Comparison of ENCODE assay signal across 9 cellular contexts in genomic region chrY:6964727-6965126, GRCh38. TPM values are rescaled to one million over a fixed set of nuclear protein-coding genes. Genes with fewer than 3 reads are reported as not detected.
DNase-seq lines count a peak whose midpoint lies in the region; ATAC-seq and TF ChIP-seq lines count a peak whose summit lies in the region.
"Had no signal": no experiment of that assay in that cellular context is flagged by ENCODE, and none has a peak within 500 bp of the region (broad histone marks: within the 10 kb centered on the region; RNA-seq: fewer than 3 reads in every experiment).

No MANE protein-coding gene starts in this region.

- peaks cover 2% of the 10 kb centered on the region for H3K4me1 Mint-ChIP-seq in activated naive CD8-positive, alpha-beta T cell treated with anti-CD3 and anti-CD28 coated beads, Interleukin-2, amount 10 ng/mL, durations not matched to agents 7 days and 5 days

- no peaks in the 10 kb centered on the region for H3K36me3 Mint-ChIP-seq in activated naive CD8-positive, alpha-beta T cell treated with anti-CD3 and anti-CD28 coated beads, Interleukin-2, amount 10 ng/mL, durations not matched to agents 7 days and 5 days

- TF ChIP-seq CTCF in LNCAP (IDR thresholded peaks at IDR 0.05) (peak; percentile 50), omental fat pad (IDR thresholded peaks at IDR 0.05) (no peak)

- ATAC-seq in activated naive CD8-positive, alpha-beta T cell treated with anti-CD3 and anti-CD28 coated beads, Interleukin-2, amount 10 ng/mL, durations not matched to agents 7 days and 5 days (ENCODE audit: low read depth) = peak; percentile 78
- ATAC-seq in omental fat pad (ENCODE audit: low FRiP score) = no peak

- no peaks in the 10 kb centered on the region for H3K9me3 Mint-ChIP-seq in activated naive CD8-positive, alpha-beta T cell treated with anti-CD3 and anti-CD28 coated beads, Interleukin-2, amount 10 ng/mL, durations not matched to agents 7 days and 5 days
- H3K9me3 Mint-ChIP-seq: activated T-cell treated with anti-CD3 and anti-CD28 coated beads, Interleukin-2, amount 50 U/mL, for 72 hours had no signal

- POLR2A ChIA-PET in activated naive CD8-positive, alpha-beta T cell treated with anti-CD3 and anti-CD28 coated beads, Interleukin-2, amount 10 ng/mL, durations not matched to agents 7 days and 5 days (lab: Charles Lee) = no interaction called here

- peak overlapping the region; percentile 62 for H3K4me3 Mint-ChIP-seq in activated naive CD8-positive, alpha-beta T cell treated with anti-CD3 and anti-CD28 coated beads, Interleukin-2, amount 10 ng/mL, durations not matched to agents 7 days and 5 days
- H3K4me3 Mint-ChIP-seq: activated T-cell treated with anti-CD3 and anti-CD28 coated beads, Interleukin-2, amount 50 U/mL, for 72 hours had no signal

- H3K27me3 Mint-ChIP-seq in activated naive CD8-positive, alpha-beta T cell treated with anti-CD3 and anti-CD28 coated beads, Interleukin-2, amount 10 ng/mL, durations not matched to agents 7 days and 5 days = peaks cover 4% of the 10 kb centered on the region

- no peak overlapping the region for H3K27ac Mint-ChIP-seq in activated naive CD8-positive, alpha-beta T cell treated with anti-CD3 and anti-CD28 coated beads, Interleukin-2, amount 10 ng/mL, durations not matched to agents 7 days and 5 days
- H3K27ac Mint-ChIP-seq: activated T-cell treated with anti-CD3 and anti-CD28 coated beads, Interleukin-2, amount 50 U/mL, for 72 hours had no signal

- DNase-seq in DMS79 (lab: John Stamatoyannopoulos, UW) (peak; percentile 0), myocyte (ENCODE audit: low read depth) (peak; percentile 36), NCI-H128 (lab: John Stamatoyannopoulos, UW; ENCODE audit: unreplicated experiment) (no peak), omental fat pad (ENCODE audit: low spot score) (no peak), NCI-H345 treated with DMSO at 0.1 percent for 48 hours (lab: John Stamatoyannopoulos, UW; ENCODE audit: unreplicated experiment) (no peak), OCI-M1 (lab: John Stamatoyannopoulos, UW) (no peak)
- no peak for DNase-seq in activated naive CD8-positive, alpha-beta T cell treated with anti-CD3 and anti-CD28 coated beads, Interleukin-2, amount 10 ng/mL, durations not matched to agents 7 days and 5 days

RNA-seq across cellular contexts. Expression of gene AMELY, which starts 53.2 kb away (rescaled TPM):
- total RNA-seq in activated naive CD8-positive, alpha-beta T cell treated with anti-CD3 and anti-CD28 coated beads, Interleukin-2, amount 10 ng/mL, durations not matched to agents 7 days and 5 days = not detected
- total RNA-seq in myocyte (not detected in 2 replicates), omental fat pad (not detected)
- polyA plus RNA-seq in myocyte (2012) = not detected
- total RNA-seq: activated T-cell treated with anti-CD3 and anti-CD28 coated beads, Interleukin-2, amount 50 U/mL, for 72 hours had no signal

RNA-seq across cellular contexts. Expression of gene TBL1Y, which starts 54.2 kb away (rescaled TPM):
- total RNA-seq in activated naive CD8-positive, alpha-beta T cell treated with anti-CD3 and anti-CD28 coated beads, Interleukin-2, amount 10 ng/mL, durations not matched to agents 7 days and 5 days = under 1 TPM; 0.17 to 0.26 TPM
- total RNA-seq in myocyte = not detected in 2 replicates
- not detected for polyA plus RNA-seq in myocyte (2012)
- total RNA-seq in omental fat pad = 1 to 10 TPM in 1 of 4 donors, under 1 TPM in 1, not detected in 2; 0.96 to 1.6 TPM
- total RNA-seq: activated T-cell treated with anti-CD3 and anti-CD28 coated beads, Interleukin-2, amount 50 U/mL, for 72 hours had no signal

Comparison
In these comparisons a context has a peak if more than half of its experiments do, and no peak if none do; other contexts are left out.
1. DNase-seq: peak in DMS79 (single experiment) and myocyte (single experiment); none in activated naive CD8-positive, alpha-beta T cell treated with anti-CD3 and anti-CD28 coated beads, Interleukin-2, amount 10 ng/mL, durations not matched to agents 7 days and 5 days (single experiment), NCI-H128 (single experiment), omental fat pad (single experiment), NCI-H345 treated with DMSO at 0.1 percent for 48 hours (single experiment) and OCI-M1 (single experiment).